In genomic region chr9:107322643-107323042, GRCh38 we compare ENCODE assay signal across 2 cellular contexts.
TF ChIP-seq lines count a peak whose summit lies in the region.

No MANE protein-coding gene starts in this region.

TF ChIP-seq in GM12878, 131 proteins besides CTCF, POLR2A, EP300 and RAD21:
- TF ChIP-seq BCL11A (IDR thresholded peaks at IDR 0.05; ENCODE audit: low read depth, low read length) (no peak), MXI1 (IDR thresholded peaks at IDR 0.05; ENCODE audit: low read depth, low read length) (no peak), EZH2 (IDR thresholded peaks at IDR 0.05; ENCODE audit: borderline replicate concordance, control insufficient read depth, low read depth, low read length) (no peak), CREM (IDR thresholded peaks at IDR 0.05; ENCODE audit: low read depth) (no peak)
TF ChIP-seq in GM12878: peak in this region for 0.

TF ChIP-seq in HepG2, 621 proteins besides CTCF, POLR2A, EP300 and RAD21 (continues in another document):
- TF ChIP-seq TBP (CRISPR knock-in tag; IDR thresholded peaks at IDR 0.05) (no peak), BCL6 (CRISPR knock-in tag; IDR thresholded peaks at IDR 0.05) (peak; percentile 22; the same call in 1 of the 2 replicates), ZNF841 (CRISPR knock-in tag; IDR thresholded peaks at IDR 0.05; ENCODE audit: borderline replicate concordance) (no peak), ZNF121 (CRISPR knock-in tag; IDR thresholded peaks at IDR 0.05) (no peak), ZNF850 (CRISPR knock-in tag; conservative IDR thresholded peaks at IDR 0.05) (no peak), ZKSCAN1 (IDR thresholded peaks at IDR 0.05; ENCODE audit: low read length) (no peak), SRSF9 (IDR thresholded peaks at IDR 0.05; ENCODE audit: borderline replicate concordance, insufficient read depth, low read depth, low read length, poor library complexity, severe bottlenecking) (no peak), RFX3 (CRISPR knock-in tag; IDR thresholded peaks at IDR 0.05) (no peak), ZNF232 (CRISPR knock-in tag; IDR thresholded peaks at IDR 0.05; ENCODE audit: borderline replicate concordance) (no peak), SRF (IDR thresholded peaks at IDR 0.05; ENCODE audit: low read depth, low read length) (no peak), SOX5 (CRISPR knock-in tag; IDR thresholded peaks at IDR 0.05; ENCODE audit: borderline replicate concordance) (peak; percentile 71; the same call in 1 of the 2 replicates), ZNF576 (CRISPR knock-in tag; IDR thresholded peaks at IDR 0.05) (no peak), RARG (CRISPR knock-in tag; IDR thresholded peaks at IDR 0.05; ENCODE audit: low read depth) (no peak), NFIB (CRISPR knock-in tag; IDR thresholded peaks at IDR 0.05; ENCODE audit: borderline replicate concordance) (no peak), ZNF276 (CRISPR knock-in tag; IDR thresholded peaks at IDR 0.05; ENCODE audit: low read depth) (no peak), ZBTB40 (IDR thresholded peaks at IDR 0.05) (no peak), ZBTB40 (CRISPR knock-in tag; IDR thresholded peaks at IDR 0.05) (no peak; the same call in 1 of the 2 replicates), KDM2A (CRISPR knock-in tag; IDR thresholded peaks at IDR 0.05; ENCODE audit: borderline replicate concordance, low read depth) (no peak), HMG20A (CRISPR knock-in tag; IDR thresholded peaks at IDR 0.05; ENCODE audit: borderline replicate concordance) (peak; percentile 26; the same call in 1 of the 2 replicates)
- TF ChIP-seq, protein P1, sequence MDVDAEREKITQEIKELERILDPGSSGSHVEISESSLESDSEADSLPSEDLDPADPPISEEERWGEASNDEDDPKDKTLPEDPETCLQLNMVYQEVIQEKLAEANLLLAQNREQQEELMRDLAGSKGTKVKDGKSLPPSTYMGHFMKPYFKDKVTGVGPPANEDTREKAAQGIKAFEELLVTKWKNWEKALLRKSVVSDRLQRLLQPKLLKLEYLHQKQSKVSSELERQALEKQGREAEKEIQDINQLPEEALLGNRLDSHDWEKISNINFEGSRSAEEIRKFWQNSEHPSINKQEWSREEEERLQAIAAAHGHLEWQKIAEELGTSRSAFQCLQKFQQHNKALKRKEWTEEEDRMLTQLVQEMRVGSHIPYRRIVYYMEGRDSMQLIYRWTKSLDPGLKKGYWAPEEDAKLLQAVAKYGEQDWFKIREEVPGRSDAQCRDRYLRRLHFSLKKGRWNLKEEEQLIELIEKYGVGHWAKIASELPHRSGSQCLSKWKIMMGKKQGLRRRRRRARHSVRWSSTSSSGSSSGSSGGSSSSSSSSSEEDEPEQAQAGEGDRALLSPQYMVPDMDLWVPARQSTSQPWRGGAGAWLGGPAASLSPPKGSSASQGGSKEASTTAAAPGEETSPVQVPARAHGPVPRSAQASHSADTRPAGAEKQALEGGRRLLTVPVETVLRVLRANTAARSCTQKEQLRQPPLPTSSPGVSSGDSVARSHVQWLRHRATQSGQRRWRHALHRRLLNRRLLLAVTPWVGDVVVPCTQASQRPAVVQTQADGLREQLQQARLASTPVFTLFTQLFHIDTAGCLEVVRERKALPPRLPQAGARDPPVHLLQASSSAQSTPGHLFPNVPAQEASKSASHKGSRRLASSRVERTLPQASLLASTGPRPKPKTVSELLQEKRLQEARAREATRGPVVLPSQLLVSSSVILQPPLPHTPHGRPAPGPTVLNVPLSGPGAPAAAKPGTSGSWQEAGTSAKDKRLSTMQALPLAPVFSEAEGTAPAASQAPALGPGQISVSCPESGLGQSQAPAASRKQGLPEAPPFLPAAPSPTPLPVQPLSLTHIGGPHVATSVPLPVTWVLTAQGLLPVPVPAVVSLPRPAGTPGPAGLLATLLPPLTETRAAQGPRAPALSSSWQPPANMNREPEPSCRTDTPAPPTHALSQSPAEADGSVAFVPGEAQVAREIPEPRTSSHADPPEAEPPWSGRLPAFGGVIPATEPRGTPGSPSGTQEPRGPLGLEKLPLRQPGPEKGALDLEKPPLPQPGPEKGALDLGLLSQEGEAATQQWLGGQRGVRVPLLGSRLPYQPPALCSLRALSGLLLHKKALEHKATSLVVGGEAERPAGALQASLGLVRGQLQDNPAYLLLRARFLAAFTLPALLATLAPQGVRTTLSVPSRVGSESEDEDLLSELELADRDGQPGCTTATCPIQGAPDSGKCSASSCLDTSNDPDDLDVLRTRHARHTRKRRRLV (CRISPR knock-in tag; IDR thresholded peaks at IDR 0.05): no peak
- TF ChIP-seq, protein P2, sequence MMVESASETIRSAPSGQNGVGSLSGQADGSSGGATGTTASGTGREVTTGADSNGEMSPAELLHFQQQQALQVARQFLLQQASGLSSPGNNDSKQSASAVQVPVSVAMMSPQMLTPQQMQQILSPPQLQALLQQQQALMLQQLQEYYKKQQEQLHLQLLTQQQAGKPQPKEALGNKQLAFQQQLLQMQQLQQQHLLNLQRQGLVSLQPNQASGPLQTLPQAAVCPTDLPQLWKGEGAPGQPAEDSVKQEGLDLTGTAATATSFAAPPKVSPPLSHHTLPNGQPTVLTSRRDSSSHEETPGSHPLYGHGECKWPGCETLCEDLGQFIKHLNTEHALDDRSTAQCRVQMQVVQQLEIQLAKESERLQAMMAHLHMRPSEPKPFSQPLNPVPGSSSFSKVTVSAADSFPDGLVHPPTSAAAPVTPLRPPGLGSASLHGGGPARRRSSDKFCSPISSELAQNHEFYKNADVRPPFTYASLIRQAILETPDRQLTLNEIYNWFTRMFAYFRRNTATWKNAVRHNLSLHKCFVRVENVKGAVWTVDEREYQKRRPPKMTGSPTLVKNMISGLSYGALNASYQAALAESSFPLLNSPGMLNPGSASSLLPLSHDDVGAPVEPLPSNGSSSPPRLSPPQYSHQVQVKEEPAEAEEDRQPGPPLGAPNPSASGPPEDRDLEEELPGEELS (CRISPR knock-in tag; IDR thresholded peaks at IDR 0.05): peak; percentile 64
- TF ChIP-seq, protein P3, sequence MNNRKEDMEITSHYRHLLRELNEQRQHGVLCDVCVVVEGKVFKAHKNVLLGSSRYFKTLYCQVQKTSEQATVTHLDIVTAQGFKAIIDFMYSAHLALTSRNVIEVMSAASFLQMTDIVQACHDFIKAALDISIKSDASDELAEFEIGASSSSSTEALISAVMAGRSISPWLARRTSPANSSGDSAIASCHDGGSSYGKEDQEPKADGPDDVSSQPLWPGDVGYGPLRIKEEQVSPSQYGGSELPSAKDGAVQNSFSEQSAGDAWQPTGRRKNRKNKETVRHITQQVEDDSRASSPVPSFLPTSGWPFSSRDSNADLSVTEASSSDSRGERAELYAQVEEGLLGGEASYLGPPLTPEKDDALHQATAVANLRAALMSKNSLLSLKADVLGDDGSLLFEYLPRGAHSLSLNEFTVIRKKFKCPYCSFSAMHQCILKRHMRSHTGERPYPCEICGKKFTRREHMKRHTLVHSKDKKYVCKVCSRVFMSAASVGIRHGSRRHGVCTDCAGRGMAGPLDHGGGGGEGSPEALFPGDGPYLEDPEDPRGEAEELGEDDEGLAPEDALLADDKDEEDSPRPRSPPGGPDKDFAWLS (CRISPR knock-in tag; IDR thresholded peaks at IDR 0.05; ENCODE audit: borderline replicate concordance): no peak
- TF ChIP-seq, protein P4, sequence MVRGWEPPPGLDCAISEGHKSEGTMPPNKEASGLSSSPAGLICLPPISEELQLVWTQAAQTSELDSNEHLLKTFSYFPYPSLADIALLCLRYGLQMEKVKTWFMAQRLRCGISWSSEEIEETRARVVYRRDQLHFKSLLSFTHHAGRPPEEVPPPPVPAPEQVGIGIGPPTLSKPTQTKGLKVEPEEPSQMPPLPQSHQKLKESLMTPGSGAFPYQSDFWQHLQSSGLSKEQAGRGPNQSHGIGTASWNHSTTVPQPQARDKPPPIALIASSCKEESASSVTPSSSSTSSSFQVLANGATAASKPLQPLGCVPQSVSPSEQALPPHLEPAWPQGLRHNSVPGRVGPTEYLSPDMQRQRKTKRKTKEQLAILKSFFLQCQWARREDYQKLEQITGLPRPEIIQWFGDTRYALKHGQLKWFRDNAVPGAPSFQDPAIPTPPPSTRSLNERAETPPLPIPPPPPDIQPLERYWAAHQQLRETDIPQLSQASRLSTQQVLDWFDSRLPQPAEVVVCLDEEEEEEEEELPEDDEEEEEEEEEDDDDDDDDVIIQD (CRISPR knock-in tag; IDR thresholded peaks at IDR 0.05; ENCODE audit: low read depth): 0 out of 2 replicates have a peak, but pooled peaks have one; percentile 32
- TF ChIP-seq, protein P5, sequence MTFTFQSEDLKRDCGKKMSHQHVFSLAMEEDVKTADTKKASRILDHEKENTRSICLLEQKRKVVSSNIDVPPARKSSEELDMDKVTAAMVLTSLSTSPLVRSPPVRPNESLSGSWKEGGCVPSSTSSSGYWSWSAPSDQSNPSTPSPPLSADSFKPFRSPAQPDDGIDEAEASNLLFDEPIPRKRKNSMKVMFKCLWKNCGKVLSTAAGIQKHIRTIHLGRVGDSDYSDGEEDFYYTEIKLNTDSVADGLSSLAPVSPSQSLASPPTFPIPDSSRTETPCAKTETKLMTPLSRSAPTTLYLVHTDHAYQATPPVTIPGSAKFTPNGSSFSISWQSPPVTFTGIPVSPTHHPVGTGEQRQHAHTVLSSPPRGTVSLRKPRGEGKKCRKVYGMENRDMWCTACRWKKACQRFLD (CRISPR knock-in tag; IDR thresholded peaks at IDR 0.05; ENCODE audit: borderline replicate concordance): no peak
- TF ChIP-seq, protein P6, sequence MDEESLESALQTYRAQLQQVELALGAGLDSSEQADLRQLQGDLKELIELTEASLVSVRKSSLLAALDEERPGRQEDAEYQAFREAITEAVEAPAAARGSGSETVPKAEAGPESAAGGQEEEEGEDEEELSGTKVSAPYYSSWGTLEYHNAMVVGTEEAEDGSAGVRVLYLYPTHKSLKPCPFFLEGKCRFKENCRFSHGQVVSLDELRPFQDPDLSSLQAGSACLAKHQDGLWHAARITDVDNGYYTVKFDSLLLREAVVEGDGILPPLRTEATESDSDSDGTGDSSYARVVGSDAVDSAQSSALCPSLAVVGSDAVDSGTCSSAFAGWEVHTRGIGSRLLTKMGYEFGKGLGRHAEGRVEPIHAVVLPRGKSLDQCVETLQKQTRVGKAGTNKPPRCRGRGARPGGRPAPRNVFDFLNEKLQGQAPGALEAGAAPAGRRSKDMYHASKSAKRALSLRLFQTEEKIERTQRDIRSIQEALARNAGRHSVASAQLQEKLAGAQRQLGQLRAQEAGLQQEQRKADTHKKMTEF (CRISPR knock-in tag; IDR thresholded peaks at IDR 0.05): peak; percentile 35; the same call in 1 of the 2 replicates
